Comparison of ENCODE assay signal across 22 cellular contexts in genomic region chr6:100901582-100901981, GRCh38. TPM values are rescaled to one million over a fixed set of nuclear protein-coding genes. Genes with fewer than 3 reads are reported as not detected.
DNase-seq lines count a peak whose midpoint lies in the region; ATAC-seq, FAIRE-seq and TF ChIP-seq lines count a peak whose summit lies in the region.
"Had no signal": no experiment of that assay in that cellular context is flagged by ENCODE, and none has a peak within 500 bp of the region (broad histone marks: within the 10 kb centered on the region; RNA-seq: fewer than 3 reads in every experiment).

No MANE protein-coding gene starts in this region.

- WGBS in right lobe of liver (ENCODE audit: insufficient coverage, low coverage, low lambda C conversion rate, missing lambda C conversion rate), result 33% methylated on average over 3 of the region's 3 CpGs

- DNase-seq in DMS53 (lab: John Stamatoyannopoulos, UW) (peak; percentile 60), colonic mucosa (peak; percentile 34), left lobe of liver (ENCODE audit: low spot score) (peak; percentile 54), right lobe of liver (no peak), D721Med (ENCODE audit: insufficient read length, low spot score) (no peak), midbrain (lab: John Stamatoyannopoulos, UW) (no peak), RPMI8226 (no peak), NCI-H69 (lab: John Stamatoyannopoulos, UW) (no peak)
- DNase-seq: Caco-2; CD4-positive, CD25-positive, alpha-beta regulatory T cell; CD8-positive, alpha-beta T cell; DMS 273 treated with DMSO at 0.1 percent for 48 hours; DND-41; GOT3; HFFc6 had no signal

- ATAC-seq in left lobe of liver (peak; percentile 86), right lobe of liver (peak; percentile 72 to 93 (median 87))
- ATAC-seq: CD8-positive, alpha-beta T cell had no signal

- intact Hi-C loops in colonic mucosa (cut with DNase I) (no loop called here), right lobe of liver (cut with DNase I) (no loop called here)

- H3K36me3 ChIP-seq in colonic mucosa, result no peaks in the 10 kb centered on the region
- H3K36me3 ChIP-seq in right lobe of liver, result no peaks in the 10 kb centered on the region
- H3K36me3 ChIP-seq: BLaER1, HAP-1 had no signal

- no peak overlapping the region for H3K9ac ChIP-seq in colonic mucosa (ENCODE audit: low read depth in 2 of 2, low read length in 2 of 2)
- H3K9ac ChIP-seq: BLaER1 had no signal

- H3K4me1 ChIP-seq in colonic mucosa (no peaks in the 10 kb centered on the region), right lobe of liver (peaks cover 0 to 14% (median 0%) of the 10 kb centered on the region in 4 donors)
- H3K4me1 ChIP-seq: HAP-1 had no signal

- no peak for TF ChIP-seq POLR2A in right lobe of liver (IDR thresholded peaks at IDR 0.05)

- H3K9me3 ChIP-seq in colonic mucosa (no peaks in the 10 kb centered on the region), right lobe of liver (no peaks in the 10 kb centered on the region)
- H3K9me3 ChIP-seq: BLaER1, Caco-2 had no signal

- H3K27ac ChIP-seq in colonic mucosa (no peak overlapping the region), right lobe of liver (peak overlapping the region in 2 of 3 donors; percentile 9 to 18)
- H3K27ac ChIP-seq: 22Rv1, BLaER1, C4-2B had no signal

- H3K4me3 ChIP-seq in colonic mucosa, result no peak overlapping the region
- H3K4me3 ChIP-seq in right lobe of liver, result no peak overlapping the region
- H3K4me3 ChIP-seq: BLaER1, HAP-1 had no signal

- TF ChIP-seq CTCF in colonic mucosa (IDR thresholded peaks at IDR 0.05) (no peak), right lobe of liver (IDR thresholded peaks at IDR 0.05) (no peak), D721Med (IDR thresholded peaks at IDR 0.05; ENCODE audit: insufficient read depth, missing control alignments) (no peak)

- H3K27me3 ChIP-seq in colonic mucosa (no peaks in the 10 kb centered on the region), right lobe of liver (no peaks in the 10 kb centered on the region)
- H3K27me3 ChIP-seq: BLaER1 had no signal

- FAIRE-seq in D721Med (lab: Jason Lieb, UNC), result no peak
- FAIRE-seq: G401.6, GM12892, H54 had no signal

RNA-seq across cellular contexts. Expression of gene ASCC3, which starts 20.5 kb away (rescaled TPM):
- total RNA-seq in colonic mucosa (10 to 100 TPM; 33.7 to 41.9 TPM), left lobe of liver (15.3 TPM), right lobe of liver (10 to 100 TPM; 17.0 to 28.2 (median 24.9) TPM)

Comparison
In these comparisons a context has a peak if more than half of its experiments do, and no peak if none do; other contexts are left out.
1. DNase-seq: peak in DMS53 (single experiment), colonic mucosa (single experiment) and left lobe of liver (single experiment); none in right lobe of liver (0 of 3), D721Med (single experiment), midbrain (single experiment), RPMI8226 (single experiment) and NCI-H69 (single experiment).